Comparison of ENCODE assay signal across 1 cellular context in genomic region chr14:105316968-105317498, GRCh38.
TF ChIP-seq lines count a peak whose summit lies in the region.

No MANE protein-coding gene starts in this region.

TF ChIP-seq in HepG2, 621 proteins besides CTCF, POLR2A, EP300 and RAD21:
- TF ChIP-seq ARID5B (CRISPR knock-in tag; IDR thresholded peaks at IDR 0.05) (no peak), ZFP91 (CRISPR knock-in tag; IDR thresholded peaks at IDR 0.05; ENCODE audit: borderline replicate concordance) (no peak)
